Comparison of ENCODE assay signal across 17 cellular contexts in genomic region chr7:128240696-128241386, GRCh38. TPM values are rescaled to one million over a fixed set of nuclear protein-coding genes. Genes with fewer than 3 reads are reported as not detected.
"Had no signal": no experiment of that assay in that cellular context is flagged by ENCODE, and none has a peak within 500 bp of the region (broad histone marks: within the 10 kb centered on the region; RNA-seq: fewer than 3 reads in every experiment).

TSS of gene LEP (plus strand) at chr7:128241278. CDS start at chr7:128252019, 10,741 bp downstream.

- H3K4me3 ChIP-seq: colonic mucosa, thoracic aorta had no signal

- H3K36me3 ChIP-seq: colonic mucosa, thoracic aorta had no signal

- FAIRE-seq: small intestine had no signal

- H3K27ac ChIP-seq: colonic mucosa, thoracic aorta had no signal

- H3K27ac Mint-ChIP-seq: activated B cell treated with CpG ODN at 0.5 μM for 24 hours; activated naive CD4-positive, alpha-beta T cell treated with anti-CD3 and anti-CD28 coated beads for 36 hours; activated naive CD8-positive, alpha-beta T cell treated with anti-CD3 and anti-CD28 coated beads, Interleukin-2, amount 50 U/mL, for 24 hours; immature natural killer cell; stimulated activated naive CD8-positive, alpha-beta T cell treated with anti-CD3 and anti-CD28 coated beads, Interleukin-15, Interleukin-2, amounts not matched to agents 100 ng/mL and 50 ng/mL, for 24 hours; T-helper 2 cell treated with Interferon-gamma antibody and Interleukin-4, amounts not matched to agents 5 μg/mL and 100 μg/mL, for 36 hours had no signal

- H3K4me1 Mint-ChIP-seq: activated B cell treated with CpG ODN at 0.5 μM for 24 hours, naive B cell had no signal

- H3K36me3 Mint-ChIP-seq: naive B cell had no signal

- H3K4me1 ChIP-seq: colonic mucosa had no signal

- DNase-seq: activated B cell treated with CpG ODN at 0.5 μM for 24 hours; activated CD4-positive, alpha-beta T cell treated with anti-CD3 and anti-CD28 coated beads for 48 hours; activated CD8-positive, alpha-beta memory T cell treated with anti-CD3 and anti-CD28 coated beads for 24 hours; activated naive CD4-positive, alpha-beta T cell treated with anti-CD3 and anti-CD28 coated beads for 36 hours; activated naive CD8-positive, alpha-beta T cell treated with anti-CD3 and anti-CD28 coated beads, Interleukin-2, amount 50 U/mL, for 24 hours; caudate nucleus; colonic mucosa; effector CD4-positive, alpha-beta T cell; foreskin melanocyte; immature natural killer cell; naive B cell; small intestine had no signal

- H3K9me3 ChIP-seq: colonic mucosa had no signal

- H3K4me3 Mint-ChIP-seq: activated B cell treated with CpG ODN at 0.5 μM for 24 hours; activated naive CD4-positive, alpha-beta T cell treated with anti-CD3 and anti-CD28 coated beads for 36 hours; activated naive CD8-positive, alpha-beta T cell treated with anti-CD3 and anti-CD28 coated beads, Interleukin-2, amount 50 U/mL, for 24 hours; immature natural killer cell; naive B cell; stimulated activated naive CD8-positive, alpha-beta T cell treated with anti-CD3 and anti-CD28 coated beads, Interleukin-15, Interleukin-2, amounts not matched to agents 100 ng/mL and 50 ng/mL, for 24 hours; T-helper 2 cell treated with Interferon-gamma antibody and Interleukin-4, amounts not matched to agents 5 μg/mL and 100 μg/mL, for 36 hours had no signal

- H3K9me3 Mint-ChIP-seq: stimulated activated naive CD8-positive, alpha-beta T cell treated with anti-CD3 and anti-CD28 coated beads, Interleukin-15, Interleukin-2, amounts not matched to agents 100 ng/mL and 50 ng/mL, for 24 hours had no signal

RNA-seq across cellular contexts. Expression of gene LEP, which starts in this region (rescaled TPM):
- total RNA-seq: activated B cell treated with CpG ODN at 0.5 μM for 24 hours; activated naive CD4-positive, alpha-beta T cell treated with anti-CD3 and anti-CD28 coated beads for 36 hours; mononuclear cell; thoracic aorta; urinary bladder had no signal
- polyA plus RNA-seq: immature natural killer cell had no signal
